ENCODE assay signal across 7 cellular contexts in the genomic region with DNA sequence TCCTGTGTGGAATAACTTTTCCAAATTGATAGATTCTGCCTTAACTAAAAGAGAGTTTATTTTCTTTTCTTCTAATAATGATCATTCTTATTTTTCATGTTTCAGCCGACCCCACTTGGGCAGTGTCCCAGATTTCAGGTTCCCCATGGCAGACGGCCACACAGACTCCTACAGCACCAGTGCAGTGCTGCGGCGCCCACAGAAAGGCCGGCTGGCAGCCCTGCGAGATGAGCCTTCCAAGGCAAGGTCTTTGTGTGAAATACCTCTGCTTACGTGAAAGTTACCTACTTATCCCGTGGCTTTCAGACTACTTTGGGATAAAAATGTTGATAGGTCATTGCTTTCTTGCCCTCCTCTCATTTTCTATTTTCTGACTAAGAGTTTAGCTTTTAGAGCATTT.
"Had no signal": no experiment of that assay in that cellular context is flagged by ENCODE, and none has a peak within 500 bp of the region (broad histone marks: within the 10 kb centered on the region; RNA-seq: fewer than 3 reads in every experiment).

No MANE protein-coding gene starts in this region.

- DNase-seq: IMR-90, KBM-7, KG1 had no signal

- H3K4me3 ChIP-seq: K562 had no signal

- ATAC-seq: HepG2, K562 had no signal

- H3K9ac ChIP-seq: KMS-11 had no signal

- H3K27ac ChIP-seq: HL-60, KMS-11 had no signal

- H3K4me2 ChIP-seq: KMS-11 had no signal
